Comparison of ENCODE assay signal across 15 cellular contexts in the genomic region with DNA sequence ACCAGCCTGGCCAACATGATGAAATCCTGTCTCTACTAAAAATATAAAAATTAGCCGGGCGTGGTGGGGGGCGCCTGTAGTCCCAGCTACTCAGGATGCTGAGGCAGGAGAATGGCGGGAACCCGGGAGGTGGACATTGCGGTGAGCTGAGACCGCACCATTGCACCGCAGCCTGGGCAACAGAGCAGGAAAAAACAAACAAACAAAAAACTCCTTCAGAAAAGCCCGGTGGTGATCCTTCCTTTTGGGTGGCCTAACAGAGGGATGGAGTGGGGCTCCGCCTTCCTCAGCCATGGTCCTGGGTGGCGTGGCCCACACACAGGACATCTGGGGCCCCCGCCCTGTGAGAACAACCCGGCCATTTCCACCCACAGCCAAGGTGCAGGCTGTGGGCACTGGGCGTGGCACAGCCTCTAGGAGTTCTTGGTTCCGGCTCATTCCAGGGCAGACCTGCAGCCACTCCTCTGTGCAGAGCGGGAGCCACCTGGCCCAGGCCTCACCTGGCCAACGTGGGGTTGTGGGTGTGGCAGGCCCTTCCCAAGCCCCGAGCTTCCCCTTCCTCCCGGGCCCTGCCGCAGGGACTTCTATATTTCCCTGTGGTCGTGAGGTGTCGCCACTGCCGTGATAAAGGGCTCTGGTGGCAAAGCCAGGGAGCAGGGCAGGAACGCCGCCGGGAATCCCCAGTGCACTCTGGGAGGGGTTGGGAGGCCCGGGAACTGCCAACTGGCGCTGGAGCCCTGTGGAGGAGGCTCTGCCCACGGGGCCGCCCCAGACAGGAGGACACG. TPM values are rescaled to one million over a fixed set of nuclear protein-coding genes. Genes with fewer than 3 reads are reported as not detected.
DNase-seq lines count a peak whose midpoint lies in the region; ATAC-seq and TF ChIP-seq lines count a peak whose summit lies in the region.
"Had no signal": no experiment of that assay in that cellular context is flagged by ENCODE, and none has a peak within 500 bp of the region (broad histone marks: within the 10 kb centered on the region; RNA-seq: fewer than 3 reads in every experiment).

No MANE protein-coding gene starts in this region.

- TF ChIP-seq CTCF in natural killer cell (IDR thresholded peaks at IDR 0.05) = no peak

- no peaks in the 10 kb centered on the region for H3K36me3 Mint-ChIP-seq in natural killer cell treated with Interleukin-12 subunit alpha and Interleukin-12 subunit beta and Interleukin-15 and Interleukin-18, amount 100 ng/mL, for 72 hours
- no peaks in the 10 kb centered on the region for H3K36me3 Mint-ChIP-seq in natural killer cell
- H3K36me3 Mint-ChIP-seq in activated T-cell treated with anti-CD3 and anti-CD28 coated beads, Interleukin-2, amount 50 U/mL, for 24 hours (ENCODE audit: low read depth) = peaks cover 14% of the 10 kb centered on the region
- H3K36me3 Mint-ChIP-seq: brain had no signal

- no peak for ATAC-seq in natural killer cell treated with Interleukin-12 subunit alpha and Interleukin-12 subunit beta and Interleukin-15 and Interleukin-18, amount 100 ng/mL, for 72 hours
- no peak for ATAC-seq in natural killer cell

- intact Hi-C loops in natural killer cell (cut with micrococcal nuclease) = no loop called here

- no peak overlapping the region for H3K4me3 Mint-ChIP-seq in natural killer cell treated with Interleukin-12 subunit alpha and Interleukin-12 subunit beta and Interleukin-15 and Interleukin-18, amount 100 ng/mL, for 72 hours
- no peak overlapping the region for H3K4me3 Mint-ChIP-seq in natural killer cell
- H3K4me3 Mint-ChIP-seq in activated T-cell treated with anti-CD3 and anti-CD28 coated beads, Interleukin-2, amount 50 U/mL, for 24 hours = no peak overlapping the region
- H3K4me3 Mint-ChIP-seq: brain; neural crest cell; stimulated activated naive CD8-positive, alpha-beta T cell treated with anti-CD3 and anti-CD28 coated beads, Interleukin-15, Interleukin-2, amounts not matched to agents 100 ng/mL and 50 ng/mL, for 24 hours had no signal

- peak; percentile 46 for DNase-seq in natural killer cell treated with Interleukin-12 subunit alpha and Interleukin-12 subunit beta and Interleukin-15 and Interleukin-18, amount 100 ng/mL, for 72 hours (ENCODE audit: low spot score)
- DNase-seq in natural killer cell = no peak
- DNase-seq in caudate nucleus (lab: John Stamatoyannopoulos, UW) = peak in 43 of 61 donors; percentile 19 to 84 (median 53)
- DNase-seq in mucosa of gallbladder (ENCODE audit: low spot score) = peak; percentile 78
- DNase-seq in NCI-H1105 (lab: John Stamatoyannopoulos, UW) = no peak
- DNase-seq in central memory CD4-positive, alpha-beta T cell = no peak
- DNase-seq in activated naive CD4-positive, alpha-beta T cell treated with anti-CD3 and anti-CD28 coated beads, Interleukin-2, amount 50 U/mL, for 16 hours = no peak
- no peak for DNase-seq in activated T-cell treated with anti-CD3 and anti-CD28 coated beads, Interleukin-2, amount 50 U/mL, for 24 hours
- DNase-seq: activated T-cell treated with anti-CD3 and anti-CD28 coated beads, Interleukin-2, amount 50 U/mL, for 1 hour; erythroblast; GDM1; stimulated activated CD4-positive, alpha-beta T cell treated with anti-CD3 and anti-CD28 coated beads, Interleukin-2, amount 100 ng/mL, for 24 hours had no signal

- H3K9me3 Mint-ChIP-seq in natural killer cell treated with Interleukin-12 subunit alpha and Interleukin-12 subunit beta and Interleukin-15 and Interleukin-18, amount 100 ng/mL, for 72 hours = no peaks in the 10 kb centered on the region
- H3K9me3 Mint-ChIP-seq in natural killer cell = no peaks in the 10 kb centered on the region
- no peaks in the 10 kb centered on the region for H3K9me3 Mint-ChIP-seq in activated T-cell treated with anti-CD3 and anti-CD28 coated beads, Interleukin-2, amount 50 U/mL, for 24 hours
- H3K9me3 Mint-ChIP-seq: neural crest cell; stimulated activated naive CD8-positive, alpha-beta T cell treated with anti-CD3 and anti-CD28 coated beads, Interleukin-15, Interleukin-2, amounts not matched to agents 100 ng/mL and 50 ng/mL, for 24 hours had no signal

- peaks cover 5 to 36% of the 10 kb centered on the region in 2 donors for H3K4me1 Mint-ChIP-seq in natural killer cell treated with Interleukin-12 subunit alpha and Interleukin-12 subunit beta and Interleukin-15 and Interleukin-18, amount 100 ng/mL, for 72 hours (ENCODE audit: low read depth in 2 of 2)
- H3K4me1 Mint-ChIP-seq in natural killer cell = peaks cover 27 to 43% of the 10 kb centered on the region in 2 donors
- H3K4me1 Mint-ChIP-seq in activated T-cell treated with anti-CD3 and anti-CD28 coated beads, Interleukin-2, amount 50 U/mL, for 24 hours (ENCODE audit: low read depth) = peaks cover 21% of the 10 kb centered on the region

- no peaks in the 10 kb centered on the region for H3K27me3 Mint-ChIP-seq in natural killer cell treated with Interleukin-12 subunit alpha and Interleukin-12 subunit beta and Interleukin-15 and Interleukin-18, amount 100 ng/mL, for 72 hours
- H3K27me3 Mint-ChIP-seq in natural killer cell (ENCODE audit: low read depth in 2 of 2) = no peaks in the 10 kb centered on the region
- no peaks in the 10 kb centered on the region for H3K27me3 Mint-ChIP-seq in activated T-cell treated with anti-CD3 and anti-CD28 coated beads, Interleukin-2, amount 50 U/mL, for 24 hours
- H3K27me3 Mint-ChIP-seq: stimulated activated naive CD8-positive, alpha-beta T cell treated with anti-CD3 and anti-CD28 coated beads, Interleukin-15, Interleukin-2, amounts not matched to agents 100 ng/mL and 50 ng/mL, for 24 hours had no signal

- H3K27ac Mint-ChIP-seq in natural killer cell treated with Interleukin-12 subunit alpha and Interleukin-12 subunit beta and Interleukin-15 and Interleukin-18, amount 100 ng/mL, for 72 hours = peak overlapping the region in 1 of 2 donors; percentile 65
- H3K27ac Mint-ChIP-seq in natural killer cell = peak overlapping the region in 1 of 2 donors; percentile 31
- H3K27ac Mint-ChIP-seq in activated T-cell treated with anti-CD3 and anti-CD28 coated beads, Interleukin-2, amount 50 U/mL, for 24 hours = no peak overlapping the region
- H3K27ac Mint-ChIP-seq: brain; stimulated activated naive CD8-positive, alpha-beta T cell treated with anti-CD3 and anti-CD28 coated beads, Interleukin-15, Interleukin-2, amounts not matched to agents 100 ng/mL and 50 ng/mL, for 24 hours had no signal

- peak overlapping the region; percentile 88 for H3K27ac ChIP-seq in caudate nucleus (ENCODE audit: low read depth, low read length)

RNA-seq across cellular contexts. Expression of a gene that starts 37.6 kb away (rescaled TPM):
- 10 to 100 TPM; 42.8 to 44.5 TPM for total RNA-seq in natural killer cell treated with Interleukin-12 subunit alpha and Interleukin-12 subunit beta and Interleukin-15 and Interleukin-18, amount 100 ng/mL, for 72 hours
- total RNA-seq in natural killer cell = 10 to 100 TPM; 69.3 to 81.6 (median 73.2) TPM
- total RNA-seq in mucosa of gallbladder = 37.5 TPM

RNA-seq across cellular contexts. Expression of a gene that starts 40.6 kb away (rescaled TPM):
- 100 to 1,000 TPM in 1 of 2 donors, 10 to 100 TPM in 1; 70.6 to 161 TPM for total RNA-seq in natural killer cell treated with Interleukin-12 subunit alpha and Interleukin-12 subunit beta and Interleukin-15 and Interleukin-18, amount 100 ng/mL, for 72 hours
- total RNA-seq in natural killer cell (100 to 1,000 TPM in 1 of 3 donors, 10 to 100 TPM in 2; 87.2 to 117 (median 89.2) TPM), mucosa of gallbladder (52.4 TPM)

Comparison
In these comparisons a context has a peak if more than half of its experiments do, and no peak if none do; other contexts are left out.
1. DNase-seq: peak in natural killer cell treated with Interleukin-12 subunit alpha and Interleukin-12 subunit beta and Interleukin-15 and Interleukin-18, amount 100 ng/mL, for 72 hours (single experiment), caudate nucleus (43 of 61) and mucosa of gallbladder (single experiment); none in natural killer cell (single experiment), NCI-H1105 (single experiment), central memory CD4-positive, alpha-beta T cell (single experiment), activated naive CD4-positive, alpha-beta T cell treated with anti-CD3 and anti-CD28 coated beads, Interleukin-2, amount 50 U/mL, for 16 hours (single experiment) and activated T-cell treated with anti-CD3 and anti-CD28 coated beads, Interleukin-2, amount 50 U/mL, for 24 hours (single experiment).